Comparison of ENCODE assay signal across 20 cellular contexts in genomic region chr5:172090976-172091547, GRCh38.
A peak's percentile ranks its signal among the peaks of the same experiment; 100 is the strongest.
DNase-seq lines count a peak whose midpoint lies in the region; ATAC-seq and TF ChIP-seq lines count a peak whose summit lies in the region.
"Had no signal": no experiment of that assay in that cellular context is flagged by ENCODE, and none has a peak within 500 bp of the region (broad histone marks: within the 10 kb centered on the region; RNA-seq: fewer than 3 reads in every experiment).

No MANE protein-coding gene starts in this region.

- DNase-seq in cardiac septum (ENCODE audit: low spot score) (peak; percentile 29), heart right ventricle (no peak), T-helper 17 cell (no peak), endodermal cell (peak; percentile 32), mesothelial cell of epicardium (ENCODE audit: low spot score in 2 of 2, unreplicated experiment in 2 of 2) (no peak)
- no peak for DNase-seq in stimulated activated naive B cell treated with anti-CD40 and anti-IgM and Interleukin-4, amounts not matched to agents 10 μg/mL and 1 μg/mL and 100 μg/mL, for 72 hours
- DNase-seq: amniotic stem cell; CD4-positive, CD25-positive, alpha-beta regulatory T cell; glutamatergic neuron; HFFc6; KBM-7; NCI-H2171; NCI-H526 had no signal

- H3K4me1 ChIP-seq in heart right ventricle (peaks cover 0 to 19% (median 3%) of the 10 kb centered on the region in 9 donors), endodermal cell (ENCODE audit: control insufficient read depth, insufficient read depth, low read length) (no peaks in the 10 kb centered on the region)
- H3K4me1 ChIP-seq: breast epithelium, right lobe of liver had no signal

- peaks cover 0 to 86% (median 4%) of the 10 kb centered on the region in 9 donors for H3K36me3 ChIP-seq in heart right ventricle
- H3K36me3 ChIP-seq in endodermal cell (ENCODE audit: control insufficient read depth, insufficient read depth, low read length): no peaks in the 10 kb centered on the region
- H3K36me3 ChIP-seq: breast epithelium had no signal

- intact Hi-C loops in cardiac septum (cut with DNase I) (no loop called here), heart right ventricle (cut with DNase I) (no loop called here)

- H3K4me3 ChIP-seq in heart right ventricle: no peak overlapping the region
- no peak overlapping the region for H3K4me3 ChIP-seq in endodermal cell (ENCODE audit: low read length)
- H3K4me3 ChIP-seq: breast epithelium, lung, right lobe of liver, SK-N-MC, tibial nerve had no signal

- ATAC-seq in heart right ventricle (no peak), T-helper 17 cell (no peak)
- no peak for ATAC-seq in stimulated activated naive B cell treated with anti-CD40 and anti-IgM and Interleukin-4, amounts not matched to agents 10 μg/mL and 1 μg/mL and 100 μg/mL, for 72 hours (replicated peaks)
- no peak for ATAC-seq in stimulated activated memory B cell treated with anti-CD40 and anti-IgM and Interleukin-4, amounts not matched to agents 10 μg/mL and 1 μg/mL and 100 μg/mL, for 72 hours
- ATAC-seq: right lobe of liver had no signal

- no peaks in the 10 kb centered on the region for H3K9me3 ChIP-seq in heart right ventricle
- H3K9me3 ChIP-seq in T-helper 17 cell (ENCODE audit: control insufficient read depth, low read length, poor library complexity, severe bottlenecking): no peaks in the 10 kb centered on the region
- H3K9me3 ChIP-seq in endodermal cell (ENCODE audit: control insufficient read depth, low read length): no peaks in the 10 kb centered on the region
- H3K9me3 ChIP-seq: breast epithelium, right lobe of liver, tibial nerve had no signal

- H3K27me3 Mint-ChIP-seq in T-helper 17 cell (no peaks in the 10 kb centered on the region), endodermal cell (ENCODE audit: insufficient read depth) (no peaks in the 10 kb centered on the region), mesothelial cell of epicardium (ENCODE audit: low read depth) (no peaks in the 10 kb centered on the region)
- H3K27me3 Mint-ChIP-seq in stimulated activated naive B cell treated with anti-CD40 and anti-IgM and Interleukin-4, amounts not matched to agents 10 μg/mL and 1 μg/mL and 100 μg/mL, for 72 hours: no peaks in the 10 kb centered on the region
- no peaks in the 10 kb centered on the region for H3K27me3 Mint-ChIP-seq in stimulated activated memory B cell treated with anti-CD40 and anti-IgM and Interleukin-4, amounts not matched to agents 10 μg/mL and 1 μg/mL and 100 μg/mL, for 72 hours
- H3K27me3 Mint-ChIP-seq: CD4-positive, CD25-positive, alpha-beta regulatory T cell had no signal

- H3K27me3 ChIP-seq in heart right ventricle: no peaks in the 10 kb centered on the region
- H3K27me3 ChIP-seq in endodermal cell (ENCODE audit: control insufficient read depth, insufficient read depth, low read length, poor library complexity, severe bottlenecking): no peaks in the 10 kb centered on the region
- H3K27me3 ChIP-seq: breast epithelium, right lobe of liver, tibial nerve had no signal

- no peak overlapping the region for H3K9ac ChIP-seq in endodermal cell (ENCODE audit: extremely low read depth, low read length, poor library complexity, severe bottlenecking)

- WGBS in heart right ventricle, 2 donors: 93 to 97% methylated on average over 10 of the region's 10 CpGs
- 93 to 96% methylated on average over 9 to 10 of the region's 10 CpGs for WGBS in endodermal cell (ENCODE audit: insufficient coverage in 1 of 2, insufficient read length in 1 of 2), 2 experiments

- H3K4me3 Mint-ChIP-seq in T-helper 17 cell (no peak overlapping the region), endodermal cell (no peak overlapping the region), mesothelial cell of epicardium (no peak overlapping the region)
- H3K4me3 Mint-ChIP-seq in stimulated activated naive B cell treated with anti-CD40 and anti-IgM and Interleukin-4, amounts not matched to agents 10 μg/mL and 1 μg/mL and 100 μg/mL, for 72 hours: no peak overlapping the region
- H3K4me3 Mint-ChIP-seq in stimulated activated memory B cell treated with anti-CD40 and anti-IgM and Interleukin-4, amounts not matched to agents 10 μg/mL and 1 μg/mL and 100 μg/mL, for 72 hours: no peak overlapping the region
- H3K4me3 Mint-ChIP-seq: CD4-positive, CD25-positive, alpha-beta regulatory T cell; HFFc6; T-helper 1 cell treated with Interleukin-12 subunit alpha and Interleukin-12 subunit beta and Interleukin-4 antibody, amounts not matched to agents 30 μg/mL and 1 μg/mL, for 36 hours had no signal

- H3K27ac Mint-ChIP-seq in T-helper 17 cell (peak overlapping the region; percentile 65), endodermal cell (no peak overlapping the region), mesothelial cell of epicardium (no peak overlapping the region)
- peak overlapping the region; percentile 47 for H3K27ac Mint-ChIP-seq in stimulated activated naive B cell treated with anti-CD40 and anti-IgM and Interleukin-4, amounts not matched to agents 10 μg/mL and 1 μg/mL and 100 μg/mL, for 72 hours
- H3K27ac Mint-ChIP-seq in stimulated activated memory B cell treated with anti-CD40 and anti-IgM and Interleukin-4, amounts not matched to agents 10 μg/mL and 1 μg/mL and 100 μg/mL, for 72 hours: no peak overlapping the region
- H3K27ac Mint-ChIP-seq: HFFc6; T-helper 1 cell treated with Interleukin-12 subunit alpha and Interleukin-12 subunit beta and Interleukin-4 antibody, amounts not matched to agents 30 μg/mL and 1 μg/mL, for 36 hours had no signal

- H3K36me3 Mint-ChIP-seq in T-helper 17 cell (ENCODE audit: low read depth): peaks cover 7% of the 10 kb centered on the region
- H3K36me3 Mint-ChIP-seq in endodermal cell (ENCODE audit: low read depth): peaks cover 4% of the 10 kb centered on the region
- peaks cover 35 to 45% of the 10 kb centered on the region in 2 donors for H3K36me3 Mint-ChIP-seq in stimulated activated naive B cell treated with anti-CD40 and anti-IgM and Interleukin-4, amounts not matched to agents 10 μg/mL and 1 μg/mL and 100 μg/mL, for 72 hours
- peaks cover 37% of the 10 kb centered on the region for H3K36me3 Mint-ChIP-seq in stimulated activated memory B cell treated with anti-CD40 and anti-IgM and Interleukin-4, amounts not matched to agents 10 μg/mL and 1 μg/mL and 100 μg/mL, for 72 hours
- peaks cover 1% of the 10 kb centered on the region for H3K36me3 Mint-ChIP-seq in mesothelial cell of epicardium

- H3K27ac ChIP-seq in heart right ventricle (no peak overlapping the region), endodermal cell (ENCODE audit: low read depth, low read length) (no peak overlapping the region)
- H3K27ac ChIP-seq: breast epithelium, right lobe of liver, SK-N-MC, tibial nerve had no signal

- TF ChIP-seq CTCF in heart right ventricle (IDR thresholded peaks at IDR 0.05): no peak
- TF ChIP-seq CTCF in endodermal cell (conservative IDR thresholded peaks at IDR 0.05): no peak
- no peak for TF ChIP-seq CTCF in mesothelial cell of epicardium (IDR thresholded peaks at IDR 0.05; ENCODE audit: unreplicated experiment)

- no peaks in the 10 kb centered on the region for H3K9me3 Mint-ChIP-seq in endodermal cell
- H3K9me3 Mint-ChIP-seq in stimulated activated naive B cell treated with anti-CD40 and anti-IgM and Interleukin-4, amounts not matched to agents 10 μg/mL and 1 μg/mL and 100 μg/mL, for 72 hours: no peaks in the 10 kb centered on the region
- peaks cover 3% of the 10 kb centered on the region for H3K9me3 Mint-ChIP-seq in stimulated activated memory B cell treated with anti-CD40 and anti-IgM and Interleukin-4, amounts not matched to agents 10 μg/mL and 1 μg/mL and 100 μg/mL, for 72 hours
- no peaks in the 10 kb centered on the region for H3K9me3 Mint-ChIP-seq in mesothelial cell of epicardium
- H3K9me3 Mint-ChIP-seq: HFFc6; T-helper 1 cell treated with Interleukin-12 subunit alpha and Interleukin-12 subunit beta and Interleukin-4 antibody, amounts not matched to agents 30 μg/mL and 1 μg/mL, for 36 hours had no signal

- H3K4me1 Mint-ChIP-seq in T-helper 17 cell (peaks cover 11% of the 10 kb centered on the region), endodermal cell (no peaks in the 10 kb centered on the region), mesothelial cell of epicardium (no peaks in the 10 kb centered on the region)
- H3K4me1 Mint-ChIP-seq in stimulated activated naive B cell treated with anti-CD40 and anti-IgM and Interleukin-4, amounts not matched to agents 10 μg/mL and 1 μg/mL and 100 μg/mL, for 72 hours: peaks cover 0 to 12% of the 10 kb centered on the region in 2 donors
- H3K4me1 Mint-ChIP-seq in stimulated activated memory B cell treated with anti-CD40 and anti-IgM and Interleukin-4, amounts not matched to agents 10 μg/mL and 1 μg/mL and 100 μg/mL, for 72 hours: peaks cover 10% of the 10 kb centered on the region

Comparison
In these comparisons a context has a peak if more than half of its experiments do, and no peak if none do; other contexts are left out.
1. DNase-seq: peak in cardiac septum (single experiment) and endodermal cell (single experiment); none in heart right ventricle (0 of 2), T-helper 17 cell (0 of 3), stimulated activated naive B cell treated with anti-CD40 and anti-IgM and Interleukin-4, amounts not matched to agents 10 μg/mL and 1 μg/mL and 100 μg/mL, for 72 hours (single experiment) and mesothelial cell of epicardium (0 of 2).
2. H3K27ac Mint-ChIP-seq: peak in T-helper 17 cell (single experiment) and stimulated activated naive B cell treated with anti-CD40 and anti-IgM and Interleukin-4, amounts not matched to agents 10 μg/mL and 1 μg/mL and 100 μg/mL, for 72 hours (single experiment); none in endodermal cell (single experiment), stimulated activated memory B cell treated with anti-CD40 and anti-IgM and Interleukin-4, amounts not matched to agents 10 μg/mL and 1 μg/mL and 100 μg/mL, for 72 hours (single experiment) and mesothelial cell of epicardium (single experiment).